In genomic region chr14:28494196-28494595, GRCh38 we compare ENCODE assay signal across 19 cellular contexts.
DNase-seq lines count a peak whose midpoint lies in the region; ATAC-seq, FAIRE-seq and TF ChIP-seq lines count a peak whose summit lies in the region.
"Had no signal": no experiment of that assay in that cellular context is flagged by ENCODE, and none has a peak within 500 bp of the region (broad histone marks: within the 10 kb centered on the region; RNA-seq: fewer than 3 reads in every experiment).

No MANE protein-coding gene starts in this region.

- no peak for FAIRE-seq in GM12892 (lab: Jason Lieb, UNC)
- FAIRE-seq: A204.1, HepG2 had no signal

- TF ChIP-seq POLR2A in ovary (IDR thresholded peaks at IDR 0.05) (no peak), GM12892 (IDR thresholded peaks at IDR 0.05; ENCODE audit: low read depth, low read length) (no peak)

- intact Hi-C loops in ovary (cut with DNase I) = no loop called here

- H3K36me3 ChIP-seq in SJCRH30 = no peaks in the 10 kb centered on the region
- no peaks in the 10 kb centered on the region for H3K36me3 ChIP-seq in right atrium auricular region
- no peaks in the 10 kb centered on the region for H3K36me3 ChIP-seq in ovary

- H3K4me3 ChIP-seq in SJCRH30 = no peak overlapping the region
- no peak overlapping the region for H3K4me3 ChIP-seq in right atrium auricular region
- H3K4me3 ChIP-seq in ovary = no peak overlapping the region
- H3K4me3 ChIP-seq: GM23338 had no signal

- no peak for TF ChIP-seq CTCF in right atrium auricular region (IDR thresholded peaks at IDR 0.05)
- no peak for TF ChIP-seq CTCF in ovary (IDR thresholded peaks at IDR 0.05)

- H3K4me1 ChIP-seq in SJCRH30 (peaks cover 17% of the 10 kb centered on the region), right atrium auricular region (no peaks in the 10 kb centered on the region), ovary (ENCODE audit: insufficient read depth) (no peaks in the 10 kb centered on the region)

- H3K27me3 ChIP-seq in SJCRH30 (no peaks in the 10 kb centered on the region), right atrium auricular region (no peaks in the 10 kb centered on the region), ovary (no peaks in the 10 kb centered on the region)

- WGBS in ovary, 3 donors = 71 to 84% (median 74%) methylated on average over 2 of the region's 2 CpGs

- no peak for TF ChIP-seq EP300 in ovary (IDR thresholded peaks at IDR 0.05)

- DNase-seq in D341Med (ENCODE audit: low spot score) = peak; percentile 22
- DNase-seq in LHCN-M2 (ENCODE audit: low read depth) = peak; percentile 21
- DNase-seq in SJCRH30 = no peak
- DNase-seq in right atrium auricular region (ENCODE audit: low spot score) = no peak
- no peak for DNase-seq in ovary
- no peak for DNase-seq in GM12892 (ENCODE audit: insufficient read length)
- DNase-seq: COR-L47, GDM1, NCI-H1930, NCI-H2171, Right ventricle myocardium superior had no signal

- H3K9me3 ChIP-seq in SJCRH30 (replicated peaks) (no peaks in the 10 kb centered on the region), right atrium auricular region (no peaks in the 10 kb centered on the region), ovary (no peaks in the 10 kb centered on the region)

- H3K27ac ChIP-seq in SJCRH30 (peak overlapping the region; percentile 60), right atrium auricular region (no peak overlapping the region), ovary (no peak overlapping the region)
- H3K27ac ChIP-seq: C4-2B, KMS-11 had no signal

- ATAC-seq in esophagus mucosa (peak; percentile 99), HG02571 (IDR thresholded peaks at IDR 0.05; ENCODE audit: unreplicated experiment) (no peak)
- ATAC-seq: GM23338, HepG2, SK-N-SH treated with all-trans-retinoic acid at 6 μM for 48 hours had no signal

Comparison
In these comparisons a context has a peak if more than half of its experiments do, and no peak if none do; other contexts are left out.
1. DNase-seq: peak in D341Med (single experiment) and LHCN-M2 (single experiment); none in SJCRH30 (0 of 2), right atrium auricular region (single experiment), ovary (0 of 5) and GM12892 (single experiment).